Comparison of ENCODE assay signal across 1 cellular context in genomic region chr17:38746893-38747384, GRCh38.
TF ChIP-seq lines count a peak whose summit lies in the region.

No MANE protein-coding gene starts in this region.

TF ChIP-seq in IMR-90, 13 proteins besides CTCF, POLR2A, EP300 and RAD21:
- TF ChIP-seq USF2 (IDR thresholded peaks at IDR 0.05; ENCODE audit: low read depth, low read length) (no peak), MAZ (IDR thresholded peaks at IDR 0.05; ENCODE audit: borderline replicate concordance, low read depth, low read length) (peak; percentile 2; the same call in 1 of the 2 replicates)
